13 cellular contexts compared by ENCODE assay signal in the genomic region with DNA sequence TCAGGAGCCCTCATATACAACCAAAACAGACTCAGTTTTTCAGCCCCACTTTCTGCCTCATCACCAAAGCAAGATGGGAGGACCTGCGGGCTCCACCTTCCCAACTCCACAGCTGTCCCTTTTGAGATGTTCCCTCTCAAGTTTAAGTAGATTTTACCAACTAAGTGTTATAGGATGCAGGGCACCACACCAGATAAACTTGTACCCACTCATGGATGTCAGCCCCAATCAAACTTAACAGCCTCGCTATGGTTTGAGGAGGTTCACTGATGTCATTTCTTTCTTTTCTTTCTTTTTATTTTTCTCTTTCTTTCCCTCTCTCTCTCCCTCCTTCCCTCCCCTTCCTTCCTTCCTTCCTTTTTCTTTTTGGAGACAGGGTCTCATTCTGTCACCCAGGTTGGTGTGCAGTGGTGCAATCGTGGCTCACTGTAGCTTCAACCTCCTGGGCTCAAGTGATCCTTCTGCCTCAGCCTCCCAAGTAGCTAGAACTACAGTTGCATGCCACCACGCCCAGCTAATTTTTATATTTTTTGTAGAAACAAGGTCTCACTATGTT. TPM values are rescaled to one million over a fixed set of nuclear protein-coding genes. Genes with fewer than 3 reads are reported as not detected.
DNase-seq lines count a peak whose midpoint lies in the region; ATAC-seq, FAIRE-seq and TF ChIP-seq lines count a peak whose summit lies in the region.
"Had no signal": no experiment of that assay in that cellular context is flagged by ENCODE, and none has a peak within 500 bp of the region (broad histone marks: within the 10 kb centered on the region; RNA-seq: fewer than 3 reads in every experiment).

No MANE protein-coding gene starts in this region.

- FAIRE-seq in GM12878 (lab: Jason Lieb, UNC): no peak

- no peak overlapping the region for H2BK5ac ChIP-seq in mesendoderm (ENCODE audit: low read length)

- no peak for TF ChIP-seq POLR2A in GM12878 (IDR thresholded peaks at IDR 0.05; ENCODE audit: low read depth, low read length)
- TF ChIP-seq POLR2A in prostate gland (IDR thresholded peaks at IDR 0.05): no peak

- H2BK15ac ChIP-seq in mesendoderm (replicated peaks; ENCODE audit: low read depth): no peak overlapping the region

- RAD21 ChIA-PET in GM12878 (lab: Charles Lee; ENCODE audit: unreplicated experiment): interaction anchor here (0.8 to 5.9 kb wide), 17 partner anchors 8 to 505 kb away, joined by 3 to 50 read pairs (median 4); partner anchors contain the start of genes CD58 and TTF2

- H3K4me1 ChIP-seq in HEK293 (ENCODE audit: control insufficient read depth, insufficient read depth, low read length) (no peaks in the 10 kb centered on the region; the same call in none of the 2 replicates), GM12878 (ENCODE audit: control insufficient read depth, insufficient read depth, low read length) (peaks cover 70% of the 10 kb centered on the region), smooth muscle cell (ENCODE audit: low read depth) (no peaks in the 10 kb centered on the region), prostate gland (replicated peaks) (no peaks in the 10 kb centered on the region), mesendoderm (ENCODE audit: control insufficient read depth, low read depth, low read length) (no peaks in the 10 kb centered on the region)

- no peak for ATAC-seq in GM12878

- no peak for TF ChIP-seq CTCF in HEK293 (tag by site-specific recombination; IDR thresholded peaks at IDR 0.05)
- no peak for TF ChIP-seq CTCF in GM12878 (IDR thresholded peaks at IDR 0.05 in 2 of 3, conservative IDR thresholded peaks at IDR 0.05 in 1 of 3; ENCODE audit: control insufficient read depth in 2 of 3, extremely low read depth in 1 of 3, insufficient read depth in 1 of 3, low read depth in 3 of 3, low read length in 3 of 3)
- TF ChIP-seq CTCF in smooth muscle cell (IDR thresholded peaks at IDR 0.05; ENCODE audit: borderline replicate concordance, insufficient read depth, poor library complexity, severe bottlenecking): no peak
- no peak for TF ChIP-seq CTCF in prostate gland (IDR thresholded peaks at IDR 0.05)
- TF ChIP-seq CTCF in glutamatergic neuron (IDR thresholded peaks at IDR 0.05; ENCODE audit: partially characterized antibody, unreplicated experiment): no peak

- H3K79me2 ChIP-seq in GM12878 (ENCODE audit: control insufficient read depth, insufficient read depth, low read length) (peaks cover 98% of the 10 kb centered on the region), smooth muscle cell (ENCODE audit: low read depth) (peaks cover 15% of the 10 kb centered on the region), mesendoderm (ENCODE audit: control insufficient read depth, insufficient read depth, low read length) (no peaks in the 10 kb centered on the region)

- intact Hi-C loops in GM12878 (cut with micrococcal nuclease; ENCODE audit: unreplicated experiment): loop anchor here (2.0 to 5.0 kb wide), 4 partner anchors 13 to 505 kb away; partner anchors contain the start of genes CD58 and TTF2
- intact Hi-C loops in prostate gland (cut with DNase I): no loop called here

- peak overlapping the region; percentile 60 for H3K27ac Mint-ChIP-seq in activated CD4-positive, alpha-beta T cell treated with anti-CD3 and anti-CD28 coated beads, Interleukin-2, amount 10 ng/mL, durations not matched to agents 7 days and 5 days
- no peak overlapping the region for H3K27ac Mint-ChIP-seq in glutamatergic neuron (ENCODE audit: unreplicated experiment)

- no peak overlapping the region for H3K4me3 Mint-ChIP-seq in activated CD4-positive, alpha-beta T cell treated with anti-CD3 and anti-CD28 coated beads, Interleukin-2, amount 10 ng/mL, durations not matched to agents 7 days and 5 days
- no peak overlapping the region for H3K4me3 Mint-ChIP-seq in glutamatergic neuron (ENCODE audit: unreplicated experiment)

- SMC1A ChIA-PET in GM12878 (lab: Charles Lee; ENCODE audit: uncharacterized antibody, unreplicated experiment): interaction anchor here (0.6 to 7.7 kb wide), 11 partner anchors 9 to 418 kb away, joined by 3 to 128 read pairs (median 11); no protein-coding TSS in a partner anchor

- CTCF ChIA-PET in activated CD4-positive, alpha-beta T cell treated with anti-CD3 and anti-CD28 coated beads, Interleukin-2, amount 10 ng/mL, durations not matched to agents 7 days and 5 days (lab: Charles Lee): interaction anchor here (0.6 to 1.4 kb wide), 4 partner anchors 11 to 177 kb away, joined by 3 to 5 read pairs (median 4); no protein-coding TSS in a partner anchor
- CTCF ChIA-PET in HEK293 (lab: Yijun Ruan, JAX): interaction anchor here (0.6 to 1.1 kb wide), 2 partner anchors 13 to 762 kb away, joined by 3 read pairs; partner anchors contain the start of gene CD58
- CTCF ChIA-PET in GM12878 (lab: Yijun Ruan, JAX): interaction anchor here (1.0 to 4.0 kb wide), 12 partner anchors 9 to 419 kb away, joined by 3 to 30 read pairs (median 5); no protein-coding TSS in a partner anchor

- no peak overlapping the region for H3K27ac ChIP-seq in HEK293 (ENCODE audit: extremely low read depth, low read depth, low read length)
- peak overlapping the region; percentile 100 for H3K27ac ChIP-seq in GM12878 (ENCODE audit: control insufficient read depth, insufficient read depth)
- peak overlapping the region; percentile 99 for H3K27ac ChIP-seq in smooth muscle cell (ENCODE audit: low read depth)
- no peak overlapping the region for H3K27ac ChIP-seq in prostate gland
- no peak overlapping the region for H3K27ac ChIP-seq in mesendoderm (ENCODE audit: low read depth, low read length)
- H3K27ac ChIP-seq: tibial nerve had no signal

- H4K8ac ChIP-seq in mesendoderm (ENCODE audit: low read depth, low read length): no peak overlapping the region

- H2AFZ ChIP-seq in GM12878 (ENCODE audit: control insufficient read depth, low read depth, low read length) (no peak overlapping the region), smooth muscle cell (ENCODE audit: low read depth) (no peak overlapping the region)

- peaks cover 1% of the 10 kb centered on the region for H3K79me1 ChIP-seq in mesendoderm (ENCODE audit: low read length)

- no peak overlapping the region for H3K4me3 ChIP-seq in HEK293 (ENCODE audit: low read depth, low read length)
- 0 out of 2 replicates have a peak overlapping the region, but pooled peaks have one; percentile 9 for H3K4me3 ChIP-seq in GM12878
- H3K4me3 ChIP-seq in smooth muscle cell: no peak overlapping the region
- no peak overlapping the region for H3K4me3 ChIP-seq in prostate gland
- H3K4me3 ChIP-seq in mesendoderm (ENCODE audit: low read length): no peak overlapping the region
- H3K4me3 ChIP-seq: tibial nerve had no signal

- no peak for TF ChIP-seq RAD21 in GM12878 (IDR thresholded peaks at IDR 0.05; ENCODE audit: insufficient read depth, low read depth, low read length)

- POLR2A ChIA-PET in activated CD4-positive, alpha-beta T cell treated with anti-CD3 and anti-CD28 coated beads, Interleukin-2, amount 10 ng/mL, durations not matched to agents 7 days and 5 days (lab: Charles Lee): no interaction called here
- POLR2A ChIA-PET in HEK293 (lab: Yijun Ruan, JAX): interaction anchor here (0.7 kb wide), 1 partner anchor 16 kb away, joined by 3 read pairs; no protein-coding TSS in a partner anchor
- POLR2A ChIA-PET in GM12878 (lab: Charles Lee): interaction anchor here (0.7 to 5.9 kb wide), 12 partner anchors 11 to 502 kb away, joined by 3 to 95 read pairs (median 8); partner anchors contain the start of genes CD58 and TTF2

- H3K4me1 Mint-ChIP-seq in activated CD4-positive, alpha-beta T cell treated with anti-CD3 and anti-CD28 coated beads, Interleukin-2, amount 10 ng/mL, durations not matched to agents 7 days and 5 days: peaks cover 72% of the 10 kb centered on the region
- peaks cover 9% of the 10 kb centered on the region for H3K4me1 Mint-ChIP-seq in glutamatergic neuron (ENCODE audit: low read depth, unreplicated experiment)

- H3K27me3 Mint-ChIP-seq in activated CD4-positive, alpha-beta T cell treated with anti-CD3 and anti-CD28 coated beads, Interleukin-2, amount 10 ng/mL, durations not matched to agents 7 days and 5 days: no peaks in the 10 kb centered on the region
- no peaks in the 10 kb centered on the region for H3K27me3 Mint-ChIP-seq in glutamatergic neuron (ENCODE audit: unreplicated experiment)

- H3K4me2 ChIP-seq in GM12878 (ENCODE audit: control insufficient read depth, insufficient read depth) (peak overlapping the region; percentile 84), smooth muscle cell (no peak overlapping the region), mesendoderm (ENCODE audit: low read length) (no peak overlapping the region)

- no peak overlapping the region for H2BK120ac ChIP-seq in mesendoderm (ENCODE audit: low read depth, low read length)

- no peak overlapping the region for H2AK5ac ChIP-seq in mesendoderm (ENCODE audit: low read length)

- BruUV-seq in GM12878 (replicated peaks; lab: Mats Ljungman, UMichigan): no TSS peak

- H3K9me3 ChIP-seq in HEK293 (ENCODE audit: control insufficient read depth, insufficient read depth, low read depth, low read length): no peaks in the 10 kb centered on the region
- H3K9me3 ChIP-seq in GM12878 (replicated peaks; ENCODE audit: control insufficient read depth, insufficient read depth, low read length): no peaks in the 10 kb centered on the region
- H3K9me3 ChIP-seq in smooth muscle cell (replicated peaks; ENCODE audit: low read depth): no peaks in the 10 kb centered on the region
- H3K9me3 ChIP-seq in prostate gland: no peaks in the 10 kb centered on the region
- H3K9me3 ChIP-seq: tibial nerve had no signal

- no peak overlapping the region for H3K56ac ChIP-seq in mesendoderm (ENCODE audit: low read length)

- H3K36me3 ChIP-seq in HEK293 (ENCODE audit: control insufficient read depth in 2 of 2, insufficient read depth in 1 of 2, low read length in 2 of 2): no peaks in the 10 kb centered on the region
- H3K36me3 ChIP-seq in GM12878 (ENCODE audit: control insufficient read depth in 2 of 2, insufficient read depth in 2 of 2, low read length in 1 of 2): 0 out of 4 replicates have a peak, but pooled peaks cover 0 to 3% of the 10 kb centered on the region in 2 experiments
- H3K36me3 ChIP-seq in smooth muscle cell (ENCODE audit: low read depth): no peaks in the 10 kb centered on the region
- no peaks in the 10 kb centered on the region for H3K36me3 ChIP-seq in prostate gland
- H3K36me3 ChIP-seq in mesendoderm (ENCODE audit: control insufficient read depth, insufficient read depth, low read length): no peaks in the 10 kb centered on the region

- peak overlapping the region; percentile 75 for H3K9ac ChIP-seq in GM12878 (ENCODE audit: control insufficient read depth, insufficient read depth, low read length)
- no peak overlapping the region for H3K9ac ChIP-seq in smooth muscle cell (ENCODE audit: low read depth)
- no peak overlapping the region for H3K9ac ChIP-seq in mesendoderm (ENCODE audit: low read length)

- H3K27me3 ChIP-seq in GM12878 (replicated peaks in 1 of 2; ENCODE audit: control insufficient read depth in 2 of 2, insufficient read depth in 2 of 2, low read length in 1 of 2) (no peaks in the 10 kb centered on the region), smooth muscle cell (ENCODE audit: low read depth) (no peaks in the 10 kb centered on the region), prostate gland (replicated peaks; ENCODE audit: insufficient read depth) (no peaks in the 10 kb centered on the region), mesendoderm (ENCODE audit: insufficient read depth, low read length, poor library complexity) (no peaks in the 10 kb centered on the region)
- H3K27me3 ChIP-seq: tibial nerve had no signal

- no peak overlapping the region for H4K5ac ChIP-seq in mesendoderm (ENCODE audit: low read length)

- TF ChIP-seq EP300 in GM12878 (IDR thresholded peaks at IDR 0.05; ENCODE audit: borderline replicate concordance in 1 of 2, control insufficient read depth in 1 of 2, low read depth in 2 of 2, low read length in 2 of 2): no peak

- H3K9me3 Mint-ChIP-seq in activated CD4-positive, alpha-beta T cell treated with anti-CD3 and anti-CD28 coated beads, Interleukin-2, amount 10 ng/mL, durations not matched to agents 7 days and 5 days: peaks cover under 1% of the 10 kb centered on the region
- no peaks in the 10 kb centered on the region for H3K9me3 Mint-ChIP-seq in glutamatergic neuron (ENCODE audit: unreplicated experiment)

- H3K36me3 Mint-ChIP-seq in activated CD4-positive, alpha-beta T cell treated with anti-CD3 and anti-CD28 coated beads, Interleukin-2, amount 10 ng/mL, durations not matched to agents 7 days and 5 days (ENCODE audit: low read depth): peaks cover 20% of the 10 kb centered on the region
- peaks cover 2% of the 10 kb centered on the region for H3K36me3 Mint-ChIP-seq in glutamatergic neuron (ENCODE audit: unreplicated experiment)

- no peak overlapping the region for H3K4ac ChIP-seq in mesendoderm (ENCODE audit: low read depth, low read length)

- no peak overlapping the region for H3K23ac ChIP-seq in mesendoderm (ENCODE audit: low read length)

- WGBS in GM12878 (ENCODE audit: insufficient coverage, insufficient replicate concordance, low lambda C conversion rate, missing lambda C conversion rate): 3% methylated on average over 4 of the region's 4 CpGs
- over 99% methylated on average over 4 of the region's 4 CpGs for WGBS in smooth muscle cell (ENCODE audit: low lambda C conversion rate)
- WGBS in prostate gland: 90% methylated on average over 4 of the region's 4 CpGs
- WGBS in mesendoderm (ENCODE audit: extremely low coverage, insufficient coverage, low lambda C conversion rate): no CpG with 5 or more reads among the region's 4 CpGs

- DNase-seq in activated CD4-positive, alpha-beta T cell treated with anti-CD3 and anti-CD28 coated beads, Interleukin-2, amount 10 ng/mL, durations not matched to agents 7 days and 5 days: no peak
- no peak for DNase-seq in activated CD4-positive, alpha-beta T cell treated with anti-CD3 and anti-CD28 coated beads for 48 hours
- no peak for DNase-seq in GM12878 (ENCODE audit: low read depth, low spot score)
- DNase-seq in smooth muscle cell (lab: John Stamatoyannopoulos, UW; ENCODE audit: unreplicated experiment): no peak
- no peak for DNase-seq in prostate gland (ENCODE audit: low spot score)
- DNase-seq in glutamatergic neuron: no peak
- DNase-seq in mesendoderm: no peak
- DNase-seq: DMS79 treated with DMSO at 0.1 percent for 48 hours, NCI-H187 treated with DMSO at 0.1 percent for 48 hours, NCI-H526 treated with DMSO at 0.1 percent for 48 hours, RPMI8226 had no signal

- H3F3A ChIP-seq in smooth muscle cell (ENCODE audit: low read depth): no peaks in the 10 kb centered on the region

- in situ Hi-C loops in GM12878 (cut with MboI): loop anchor here (25.0 kb wide), 1 partner anchor 1105 kb away; no protein-coding TSS in a partner anchor

- H4K20me1 ChIP-seq in GM12878 (ENCODE audit: control insufficient read depth, insufficient read depth) (no peaks in the 10 kb centered on the region), smooth muscle cell (ENCODE audit: low read depth) (no peaks in the 10 kb centered on the region)

- no peak overlapping the region for H3K18ac ChIP-seq in mesendoderm (ENCODE audit: low read length)

RNA-seq across cellular contexts. Expression of gene CD58, which starts 13.4 kb away (rescaled TPM):
- total RNA-seq in activated CD4-positive, alpha-beta T cell treated with anti-CD3 and anti-CD28 coated beads, Interleukin-2, amount 10 ng/mL, durations not matched to agents 7 days and 5 days: 10 to 100 TPM; 22.5 to 29.2 TPM
- 332 and 350 TPM in 2 replicates for total RNA-seq in GM12878 (2013; cell fraction: nucleolus; rRNA removed)
- 105 and 127 TPM in 2 replicates for total RNA-seq in GM12878 (2014; rRNA removed)
- total RNA-seq in GM12878 (2014; rRNA removed; fragmentation: Illumina TruSeq; extraction: Trizol): 130 and 131 TPM in 2 replicates
- 67.7 and 70.4 TPM in 2 replicates for total RNA-seq in GM12878 (2021)
- polyA plus RNA-seq in GM12878 (2011; ENCODE audit: low read depth): 53.2 TPM
- 172 and 229 TPM in 2 replicates for polyA plus RNA-seq in GM12878 (2011; rRNA removed)
- polyA plus RNA-seq in GM12878 (2011; cell fraction: cytosol; rRNA removed): 60.9 and 69.0 TPM in 2 replicates
- 101 and 112 TPM in 2 replicates for polyA plus RNA-seq in GM12878 (2011; cell fraction: nucleus; rRNA removed)
- polyA plus RNA-seq in GM12878 (2012): 83.8 and 106 TPM in 2 replicates
- 164 and 219 TPM in 2 replicates for polyA plus RNA-seq in GM12878 (2014; fragmentation: Illumina TruSeq; extraction: Trizol)
- 100 to 1,000 TPM; 110 to 125 TPM for polyA plus RNA-seq in GM12878 (2014; fragmentation: Nextera tagmentation; extraction: Ambion mirVana)
- 95.3 and 128 TPM in 2 replicates for polyA plus RNA-seq in GM12878 (2014; rRNA removed)
- polyA plus RNA-seq in GM12878 (2016; fragmentation: Nextera tagmentation; extraction: Ambion mirVana): 100 to 1,000 TPM; 241 to 252 TPM
- polyA minus RNA-seq in GM12878 (2011; rRNA and poly(A)+ RNA removed): 56.7 and 124 TPM in 2 replicates
- polyA minus RNA-seq in GM12878 (2011; cell fraction: cytosol; rRNA and poly(A)+ RNA removed): 24.1 and 29.8 TPM in 2 replicates
- polyA minus RNA-seq in GM12878 (2011; cell fraction: nucleus; rRNA and poly(A)+ RNA removed): 84.6 and 101 TPM in 2 replicates
- total RNA-seq in smooth muscle cell: 38.5 and 43.8 TPM in 2 replicates
- 25.4 and 33.5 TPM in 2 replicates for polyA plus RNA-seq in smooth muscle cell
- total RNA-seq in prostate gland: 10 to 100 TPM; 10.4 to 13.7 TPM
- total RNA-seq in glutamatergic neuron (ENCODE audit: unreplicated experiment): 8.0 TPM
- 10.2 TPM for polyA plus RNA-seq in mesendoderm (2013, experiment 1 of 2)
- polyA plus RNA-seq in mesendoderm (2013, experiment 2 of 2): 9.4 TPM

Comparison
In these comparisons a context has a peak if more than half of its experiments do, and no peak if none do; other contexts are left out.
1. H3K27ac ChIP-seq: peak in GM12878 (single experiment) and smooth muscle cell (single experiment); none in HEK293 (single experiment), prostate gland (0 of 2) and mesendoderm (single experiment).